1 cellular context compared by ENCODE assay signal in the genomic region with DNA sequence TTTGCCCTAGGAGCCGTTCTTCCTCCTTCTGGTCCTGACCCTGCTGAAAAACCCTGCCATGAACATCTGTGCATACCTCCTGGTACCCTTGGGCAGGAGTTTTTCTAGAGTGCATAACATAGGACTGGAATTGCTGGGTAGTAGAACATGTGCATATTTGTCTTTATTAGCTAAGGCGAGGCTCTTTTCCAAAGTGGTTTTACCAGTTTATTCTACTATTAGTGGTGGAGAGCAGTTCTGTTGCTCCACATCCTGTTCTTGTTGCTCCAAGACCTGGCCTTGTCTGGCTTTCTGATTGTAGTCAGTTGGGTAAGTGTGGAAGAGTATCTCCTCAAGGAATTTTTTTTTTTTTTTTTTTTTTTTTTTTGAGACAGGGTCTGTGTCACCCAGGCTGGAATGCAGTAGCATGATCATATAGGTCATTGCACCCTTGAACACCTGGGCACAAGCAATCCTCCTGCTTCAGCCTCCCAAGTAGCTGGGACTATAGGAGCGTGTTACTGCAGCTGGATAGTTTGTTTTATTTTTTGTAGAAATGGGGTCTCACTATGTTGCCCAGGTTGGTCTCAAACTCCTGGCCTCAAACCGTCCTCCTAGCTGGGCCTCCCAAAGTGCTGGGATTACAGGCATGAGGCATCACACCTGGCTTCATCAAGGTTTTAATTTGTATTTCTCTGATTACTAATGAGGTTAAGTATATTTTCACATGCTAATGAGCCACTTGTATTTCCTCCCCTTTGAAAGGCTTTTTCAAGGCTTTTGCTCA.
TF ChIP-seq lines count a peak whose summit lies in the region.

No MANE protein-coding gene starts in this region.

TF ChIP-seq in GM23338, 12 proteins besides CTCF, POLR2A, EP300 and RAD21:
- TF ChIP-seq ZNF462 (CRISPR knock-in tag; IDR thresholded peaks at IDR 0.05) (no peak), CREB1 (CRISPR knock-in tag; IDR thresholded peaks at IDR 0.05; ENCODE audit: low read depth) (no peak)
